Comparison of ENCODE assay signal across 24 cellular contexts in the genomic region with DNA sequence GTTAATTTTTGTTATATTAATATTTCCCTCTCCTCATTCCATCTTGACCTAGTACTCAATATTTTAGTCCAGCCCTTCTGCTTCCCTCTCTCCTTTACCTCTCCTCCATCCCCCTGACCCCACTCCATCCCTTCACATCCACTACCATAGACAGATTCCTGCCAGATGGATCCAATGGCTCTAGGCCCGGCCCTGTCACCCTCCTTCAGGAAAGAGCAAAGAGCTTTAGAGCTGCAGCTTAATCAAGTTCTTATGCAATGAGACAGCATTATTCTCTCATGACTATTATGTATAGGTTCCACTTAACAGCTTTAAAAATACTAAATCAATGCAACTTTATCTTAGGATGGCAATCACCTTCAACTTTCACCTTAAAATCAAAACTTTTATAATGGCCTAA.
A peak's percentile ranks its signal among the peaks of the same experiment; 100 is the strongest.
DNase-seq lines count a peak whose midpoint lies in the region; ATAC-seq and TF ChIP-seq lines count a peak whose summit lies in the region.
"Had no signal": no experiment of that assay in that cellular context is flagged by ENCODE, and none has a peak within 500 bp of the region (broad histone marks: within the 10 kb centered on the region; RNA-seq: fewer than 3 reads in every experiment).

No MANE protein-coding gene starts in this region.

- 17% methylated on average over 1 of the region's 1 CpG for WGBS in SK-N-SH (ENCODE audit: low lambda C conversion rate)
- no CpG with 5 or more reads among the region's 1 CpG for WGBS in trophoblast cell (ENCODE audit: extremely low coverage, insufficient coverage, insufficient read length)

- H3K9me3 ChIP-seq in SK-N-SH = no peaks in the 10 kb centered on the region
- no peaks in the 10 kb centered on the region for H3K9me3 ChIP-seq in trophoblast cell (ENCODE audit: insufficient read depth, low read depth, low read length)
- H3K9me3 ChIP-seq: A549 had no signal

- peaks cover 61% of the 10 kb centered on the region for H3K4me1 Mint-ChIP-seq in HFFc6 (ENCODE audit: low read depth)
- H3K4me1 Mint-ChIP-seq in stimulated activated memory B cell treated with anti-CD40 and anti-IgM and Interleukin-4, amounts not matched to agents 10 μg/mL and 1 μg/mL and 100 μg/mL, for 72 hours = no peaks in the 10 kb centered on the region
- H3K4me1 Mint-ChIP-seq: B cell, CD14-positive monocyte had no signal

- no peaks in the 10 kb centered on the region for H4K20me1 ChIP-seq in SK-N-SH (ENCODE audit: insufficient read depth)

- H3K36me3 Mint-ChIP-seq in HFFc6 (ENCODE audit: low read depth) = no peaks in the 10 kb centered on the region
- no peaks in the 10 kb centered on the region for H3K36me3 Mint-ChIP-seq in stimulated activated memory B cell treated with anti-CD40 and anti-IgM and Interleukin-4, amounts not matched to agents 10 μg/mL and 1 μg/mL and 100 μg/mL, for 72 hours
- H3K36me3 Mint-ChIP-seq: CD14-positive monocyte had no signal

- H3K79me2 ChIP-seq in SK-N-SH (ENCODE audit: insufficient read depth) = no peaks in the 10 kb centered on the region
- no peaks in the 10 kb centered on the region for H3K79me2 ChIP-seq in trophoblast cell (ENCODE audit: control insufficient read depth, insufficient read depth, low read length, poor library complexity)

- no peak overlapping the region for H3K4me3 Mint-ChIP-seq in HFFc6
- H3K4me3 Mint-ChIP-seq in stimulated activated memory B cell treated with anti-CD40 and anti-IgM and Interleukin-4, amounts not matched to agents 10 μg/mL and 1 μg/mL and 100 μg/mL, for 72 hours = no peak overlapping the region
- H3K4me3 Mint-ChIP-seq: B cell, CD14-positive monocyte had no signal

- H2BK12ac ChIP-seq in trophoblast cell (ENCODE audit: low read length) = no peak overlapping the region

- H2BK5ac ChIP-seq in trophoblast cell (ENCODE audit: low read depth, low read length, poor library complexity) = no peak overlapping the region

- ATAC-seq in stimulated activated memory B cell treated with anti-CD40 and anti-IgM and Interleukin-4, amounts not matched to agents 10 μg/mL and 1 μg/mL and 100 μg/mL, for 72 hours = no peak
- ATAC-seq in GM19455 (IDR thresholded peaks at IDR 0.05; ENCODE audit: unreplicated experiment) = no peak
- ATAC-seq: A549, HepG2 had no signal

- POLR2A ChIA-PET in SK-N-SH (lab: Yijun Ruan, JAX) = no interaction called here

- TF ChIP-seq EP300 in SK-N-SH (IDR thresholded peaks at IDR 0.05; ENCODE audit: borderline replicate concordance in 1 of 2, low read depth in 1 of 2, low read length in 1 of 2) = no peak

- no peak overlapping the region for H3K27ac ChIP-seq in SK-N-SH (ENCODE audit: low read depth in 2 of 2, low read length in 1 of 2)
- no peak overlapping the region for H3K27ac ChIP-seq in trophoblast cell (ENCODE audit: low read depth, low read length)
- H3K27ac ChIP-seq: A549, HL-60, RWPE1, SK-N-MC had no signal

- no peak overlapping the region for H3K4ac ChIP-seq in trophoblast cell (ENCODE audit: low read depth, low read length)

- H3K27me3 Mint-ChIP-seq in HFFc6 (ENCODE audit: insufficient read depth) = no peaks in the 10 kb centered on the region
- H3K27me3 Mint-ChIP-seq in stimulated activated memory B cell treated with anti-CD40 and anti-IgM and Interleukin-4, amounts not matched to agents 10 μg/mL and 1 μg/mL and 100 μg/mL, for 72 hours = no peaks in the 10 kb centered on the region
- H3K27me3 Mint-ChIP-seq: B cell had no signal

- H3K4me1 ChIP-seq in SK-N-SH (ENCODE audit: control insufficient read depth in 1 of 2, insufficient read depth in 2 of 2, low read depth in 1 of 2, low read length in 1 of 2) (peaks cover 0 to 13% of the 10 kb centered on the region in 2 experiments; a peak in 1 of 4 replicates), trophoblast cell (ENCODE audit: control insufficient read depth in 1 of 2, insufficient read depth in 2 of 2, low read length in 2 of 2) (no peaks in the 10 kb centered on the region)
- H3K4me1 ChIP-seq: A549 had no signal

- CTCF ChIA-PET in SK-N-SH (lab: Yijun Ruan, JAX) = interaction anchor here (0.9 kb wide), 1 partner anchor 25 kb away, joined by 3 read pairs; no protein-coding TSS in a partner anchor

- no peak overlapping the region for H3K23ac ChIP-seq in trophoblast cell (ENCODE audit: low read length)

- H3K18ac ChIP-seq in trophoblast cell (ENCODE audit: low read length) = no peak overlapping the region

- H4K91ac ChIP-seq in trophoblast cell (ENCODE audit: low read depth, low read length) = no peak overlapping the region

- H3F3A ChIP-seq in SK-N-SH (replicated peaks; ENCODE audit: insufficient read depth) = no peaks in the 10 kb centered on the region

- no peak overlapping the region for H2AK5ac ChIP-seq in trophoblast cell (ENCODE audit: low read length)

- no peak overlapping the region for H4K8ac ChIP-seq in trophoblast cell (ENCODE audit: low read depth, low read length)

- no peak overlapping the region for H4K12ac ChIP-seq in trophoblast cell (ENCODE audit: low read depth, low read length)

- no peak overlapping the region for H2BK120ac ChIP-seq in trophoblast cell (ENCODE audit: insufficient read depth, low read length, poor library complexity)

- H2AFZ ChIP-seq in SK-N-SH (ENCODE audit: low read depth) (peak overlapping the region; percentile 35; the same call in 1 of the 2 replicates), trophoblast cell (ENCODE audit: insufficient read depth, low read length, poor library complexity) (no peak overlapping the region)

- H3K4me3 ChIP-seq in SK-N-SH (ENCODE audit: low read depth in 2 of 2, low read length in 1 of 2) = no peak overlapping the region
- no peak overlapping the region for H3K4me3 ChIP-seq in fibroblast of mammary gland (ENCODE audit: control insufficient read depth, low read depth, low read length)
- H3K4me3 ChIP-seq in trophoblast cell (ENCODE audit: low read depth, low read length) = no peak overlapping the region
- H3K4me3 ChIP-seq: A549, SK-N-MC had no signal

- H3K9me2 ChIP-seq in SK-N-SH = no peaks in the 10 kb centered on the region

- no peaks in the 10 kb centered on the region for H3K27me3 ChIP-seq in SK-N-SH (ENCODE audit: insufficient read depth)
- H3K27me3 ChIP-seq in trophoblast cell (ENCODE audit: insufficient read depth, low read length) = no peaks in the 10 kb centered on the region

- no peaks in the 10 kb centered on the region for H3K36me3 ChIP-seq in SK-N-SH (replicated peaks in 1 of 2; ENCODE audit: control insufficient read depth in 1 of 2, insufficient read depth in 2 of 2, low read length in 1 of 2)
- no peaks in the 10 kb centered on the region for H3K36me3 ChIP-seq in trophoblast cell (ENCODE audit: control insufficient read depth in 1 of 2, insufficient read depth in 2 of 2, low read length in 2 of 2)

- peak; percentile 27 for DNase-seq in EL
- DNase-seq in HFFc6 = peak; percentile 40
- no peak for DNase-seq in SK-N-SH
- DNase-seq in fibroblast of mammary gland (ENCODE audit: low read depth) = peak; percentile 29
- DNase-seq in trophoblast cell = no peak
- DNase-seq: DND-41, H7, KBM-7, NCI-H1092, NCI-H1436 treated with DMSO at 0.1 percent for 48 hours, NCI-H2029, NCI-H2171, NCI-H446, NCI-H69, SHP77 treated with DMSO at 0.1 percent for 48 hours had no signal

- no peaks in the 10 kb centered on the region for H3K9me3 Mint-ChIP-seq in HFFc6
- H3K9me3 Mint-ChIP-seq in stimulated activated memory B cell treated with anti-CD40 and anti-IgM and Interleukin-4, amounts not matched to agents 10 μg/mL and 1 μg/mL and 100 μg/mL, for 72 hours = no peaks in the 10 kb centered on the region

- H3K27ac Mint-ChIP-seq in HFFc6 = peak overlapping the region; percentile 87
- H3K27ac Mint-ChIP-seq in stimulated activated memory B cell treated with anti-CD40 and anti-IgM and Interleukin-4, amounts not matched to agents 10 μg/mL and 1 μg/mL and 100 μg/mL, for 72 hours = no peak overlapping the region
- H3K27ac Mint-ChIP-seq: B cell, CD14-positive monocyte had no signal

- H3K9ac ChIP-seq in SK-N-SH (no peak overlapping the region), trophoblast cell (ENCODE audit: low read length) (no peak overlapping the region)

- TF ChIP-seq RAD21 in SK-N-SH (IDR thresholded peaks at IDR 0.05; ENCODE audit: low read length) = no peak

- TF ChIP-seq CTCF in HFFc6 (IDR thresholded peaks at IDR 0.05) (no peak), SK-N-SH (IDR thresholded peaks at IDR 0.05) (no peak), fibroblast of mammary gland (conservative IDR thresholded peaks at IDR 0.05; ENCODE audit: control insufficient read depth, insufficient read depth, low read depth, low read length) (no peak)

- H3K79me1 ChIP-seq in trophoblast cell (ENCODE audit: low read length) = no peaks in the 10 kb centered on the region

- no peak overlapping the region for H3K4me2 ChIP-seq in SK-N-SH
- no peak overlapping the region for H3K4me2 ChIP-seq in trophoblast cell (ENCODE audit: low read length)
- H3K4me2 ChIP-seq: A549 had no signal

- no peak overlapping the region for H3K14ac ChIP-seq in trophoblast cell (ENCODE audit: low read length)

TF ChIP-seq in SK-N-SH, 30 proteins besides CTCF, POLR2A, EP300 and RAD21:
- no peak for TF ChIP-seq FOXJ3 (CRISPR knock-in tag; IDR thresholded peaks at IDR 0.05)
- peak; percentile 8; the same call in 1 of the 2 replicates for TF ChIP-seq TCF12 (IDR thresholded peaks at IDR 0.05)

Comparison
In these comparisons a context has a peak if more than half of its experiments do, and no peak if none do; other contexts are left out.
1. DNase-seq: peak in EL (single experiment), HFFc6 (single experiment) and fibroblast of mammary gland (single experiment); none in SK-N-SH (single experiment) and trophoblast cell (0 of 2).